In genomic region chr20:53238121-53238660, GRCh38 we compare ENCODE assay signal across 17 cellular contexts.
DNase-seq lines count a peak whose midpoint lies in the region; ATAC-seq and TF ChIP-seq lines count a peak whose summit lies in the region.
"Had no signal": no experiment of that assay in that cellular context is flagged by ENCODE, and none has a peak within 500 bp of the region (broad histone marks: within the 10 kb centered on the region; RNA-seq: fewer than 3 reads in every experiment).

No MANE protein-coding gene starts in this region.

- no peak for TF ChIP-seq CTCF in AG10803 (conservative IDR thresholded peaks at IDR 0.05; ENCODE audit: low read length)
- TF ChIP-seq CTCF in fibroblast of pulmonary artery (IDR thresholded peaks at IDR 0.05; ENCODE audit: low read length, missing control alignments) = no peak
- TF ChIP-seq CTCF in GM10266 (IDR thresholded peaks at IDR 0.05; ENCODE audit: control insufficient read depth, insufficient read depth, low read depth, missing control alignments) = no peak

- no peak overlapping the region for H3K9ac ChIP-seq in adipocyte (ENCODE audit: low read length)

- no peaks in the 10 kb centered on the region for H3K36me3 ChIP-seq in adipocyte (ENCODE audit: control insufficient read depth, insufficient read depth, low read length, severe bottlenecking)

- ATAC-seq in GM21717 (IDR thresholded peaks at IDR 0.05; ENCODE audit: unreplicated experiment) (no peak), HG02852 (IDR thresholded peaks at IDR 0.05; ENCODE audit: unreplicated experiment) (no peak)
- ATAC-seq: CD8-positive, alpha-beta T cell; GM23338; K562 had no signal

- no peaks in the 10 kb centered on the region for H3K9me3 ChIP-seq in adipocyte (ENCODE audit: control insufficient read depth, low read length)

- H3K27me3 ChIP-seq in adipocyte (replicated peaks; ENCODE audit: control insufficient read depth, insufficient read depth, low read length) = no peaks in the 10 kb centered on the region

- no peak overlapping the region for H3K4me3 ChIP-seq in AG10803 (ENCODE audit: low read length)
- H3K4me3 ChIP-seq in adipocyte (ENCODE audit: low read length) = peak overlapping the region; percentile 17
- no peak overlapping the region for H3K4me3 ChIP-seq in fibroblast of pulmonary artery (replicated peaks; ENCODE audit: low read depth, low read length)
- H3K4me3 ChIP-seq: GM23338, K562 had no signal

- H3K4me1 ChIP-seq in adipocyte (ENCODE audit: control insufficient read depth, insufficient read depth, low read length) = peaks cover 12% of the 10 kb centered on the region

- DNase-seq in AG10803 (ENCODE audit: low read depth) (peak; percentile 42), HS-5 (ENCODE audit: low read depth) (peak; percentile 42), adipocyte (ENCODE audit: low read depth) (no peak), fibroblast of pulmonary artery (ENCODE audit: low read depth) (peak; percentile 8), ecto neural progenitor cell (ENCODE audit: low spot score) (no peak), GM10266 (ENCODE audit: extremely low spot score) (no peak)
- DNase-seq: 8988T; CD8-positive, alpha-beta T cell; COR-L47; DMS153; DMS79 treated with DMSO at 0.1 percent for 48 hours; EL; H7 had no signal

Comparison
In these comparisons a context has a peak if more than half of its experiments do, and no peak if none do; other contexts are left out.
1. DNase-seq: peak in AG10803 (single experiment), HS-5 (single experiment) and fibroblast of pulmonary artery (single experiment); none in adipocyte (single experiment), ecto neural progenitor cell (single experiment) and GM10266 (single experiment).